In the genomic region with DNA sequence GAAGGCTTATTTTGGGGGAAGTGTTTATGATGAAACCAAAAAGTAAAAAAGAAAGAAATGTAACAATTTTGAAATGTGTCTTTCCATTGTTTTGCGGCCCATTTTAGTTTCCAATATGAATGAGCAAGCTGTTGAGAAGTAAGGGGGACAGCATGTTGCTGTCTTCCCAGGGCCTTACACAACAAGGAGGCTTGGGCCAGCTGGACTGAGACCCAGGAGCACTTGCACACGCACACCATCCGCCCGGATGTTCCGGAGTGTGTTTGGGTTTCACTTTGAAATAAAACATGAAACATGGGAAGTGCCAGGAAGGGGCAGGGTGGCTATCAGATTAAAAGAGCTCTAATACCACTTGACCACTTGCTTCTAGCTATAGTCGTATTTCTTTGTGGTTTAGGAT, we compare ENCODE assay signal across 19 cellular contexts.
A peak's percentile ranks its signal among the peaks of the same experiment; 100 is the strongest.
DNase-seq lines count a peak whose midpoint lies in the region; ATAC-seq and TF ChIP-seq lines count a peak whose summit lies in the region.
"Had no signal": no experiment of that assay in that cellular context is flagged by ENCODE, and none has a peak within 500 bp of the region (broad histone marks: within the 10 kb centered on the region; RNA-seq: fewer than 3 reads in every experiment).

No MANE protein-coding gene starts in this region.

- H3K9me3 ChIP-seq in aorta (ENCODE audit: control insufficient read depth, low read length) = no peaks in the 10 kb centered on the region
- H3K9me3 ChIP-seq: SJSA1 had no signal

- ATAC-seq in left cardiac atrium = peak; percentile 79 to 86
- ATAC-seq in aorta (ENCODE audit: low FRiP score) = peak; percentile 75
- no peak for ATAC-seq in GM21447 (IDR thresholded peaks at IDR 0.05; ENCODE audit: unreplicated experiment)
- no peak for ATAC-seq in HG03196 (IDR thresholded peaks at IDR 0.05; ENCODE audit: unreplicated experiment)
- no peak for ATAC-seq in GM18868 (IDR thresholded peaks at IDR 0.05; ENCODE audit: unreplicated experiment)
- ATAC-seq: GM23338 had no signal

- DNase-seq in cardiac fibroblast (ENCODE audit: low read depth in 2 of 2) (peak; percentile 54 to 58), left cardiac atrium (peak; percentile 66), aorta (peak; percentile 78 to 82)
- DNase-seq: activated CD4-positive, alpha-beta T cell treated with anti-CD3 and anti-CD28 coated beads, Interleukin-2, amount 10 ng/mL, durations not matched to agents 7 days and 5 days; activated T-cell treated with anti-CD3 and anti-CD28 coated beads, Interleukin-2, amount 50 U/mL, for 1 hour; CD4-positive, alpha-beta memory T cell; central memory CD4-positive, alpha-beta T cell; DMS79 treated with DMSO at 0.1 percent for 48 hours; Karpas-422; kidney glomerular epithelial cell; NCI-H1417 treated with DMSO at 0.1 percent for 48 hours; NCI-H345; posterior cingulate gyrus had no signal

- no peak overlapping the region for H3K9ac ChIP-seq in rectal smooth muscle tissue (ENCODE audit: low read length)

- no peak overlapping the region for H3K4me3 ChIP-seq in cardiac fibroblast (replicated peaks in 1 of 2; ENCODE audit: low read depth in 2 of 2, low read length in 2 of 2)
- H3K4me3 ChIP-seq in rectal smooth muscle tissue (ENCODE audit: low read length) = no peak overlapping the region
- H3K4me3 ChIP-seq in aorta (ENCODE audit: low read length in 2 of 2) = no peak overlapping the region
- H3K4me3 ChIP-seq: GM23338, SJSA1 had no signal

- H3K27me3 ChIP-seq in rectal smooth muscle tissue (ENCODE audit: control insufficient read depth, insufficient read depth, low read length) (no peaks in the 10 kb centered on the region), aorta (ENCODE audit: control insufficient read depth in 1 of 2, insufficient read depth in 2 of 2, low read length in 1 of 2) (no peaks in the 10 kb centered on the region)
- H3K27me3 ChIP-seq: SJSA1 had no signal

- H3K36me3 ChIP-seq in rectal smooth muscle tissue (ENCODE audit: control insufficient read depth, insufficient read depth, low read length) = no peaks in the 10 kb centered on the region
- no peaks in the 10 kb centered on the region for H3K36me3 ChIP-seq in aorta (ENCODE audit: control insufficient read depth in 1 of 2, insufficient read depth in 2 of 2, low read length in 1 of 2)
- H3K36me3 ChIP-seq: SJSA1 had no signal

- H3K4me1 ChIP-seq in rectal smooth muscle tissue (ENCODE audit: control insufficient read depth, insufficient read depth, low read length) = no peaks in the 10 kb centered on the region
- H3K4me1 ChIP-seq in aorta (ENCODE audit: control insufficient read depth in 1 of 2, insufficient read depth in 2 of 2, low read length in 2 of 2) = no peaks in the 10 kb centered on the region
- H3K4me1 ChIP-seq: SJSA1 had no signal

- TF ChIP-seq CTCF in cardiac fibroblast (IDR thresholded peaks at IDR 0.05; ENCODE audit: low read depth, low read length) = no peak

- intact Hi-C loops in left cardiac atrium (cut with DNase I) (loop anchor here in 1 of 2 donors (10.0 kb wide), 1 partner anchor 135 kb away; no protein-coding TSS in a partner anchor), aorta (cut with DNase I) (no loop called here)

- H3K27ac ChIP-seq in rectal smooth muscle tissue (ENCODE audit: low read depth, low read length) (peak overlapping the region; percentile 47), aorta (ENCODE audit: low read depth in 1 of 2, low read length in 2 of 2) (no peak overlapping the region)
- H3K27ac ChIP-seq: SJSA1 had no signal

- whole genome bisulfite sequencing in aorta, 2 donors = 13 to 39% methylated on average over 6 of the region's 6 CpGs

Comparison
In these comparisons a context has a peak if more than half of its experiments do, and no peak if none do; other contexts are left out.
1. ATAC-seq: peak in left cardiac atrium (2 of 2) and aorta (single experiment); none in GM21447 (single experiment), HG03196 (single experiment) and GM18868 (single experiment).
2. Peak in every context shown above with its lines, with median percentiles within 50 percentile points of each other: DNase-seq.